1 cellular context compared by ENCODE assay signal in the genomic region with DNA sequence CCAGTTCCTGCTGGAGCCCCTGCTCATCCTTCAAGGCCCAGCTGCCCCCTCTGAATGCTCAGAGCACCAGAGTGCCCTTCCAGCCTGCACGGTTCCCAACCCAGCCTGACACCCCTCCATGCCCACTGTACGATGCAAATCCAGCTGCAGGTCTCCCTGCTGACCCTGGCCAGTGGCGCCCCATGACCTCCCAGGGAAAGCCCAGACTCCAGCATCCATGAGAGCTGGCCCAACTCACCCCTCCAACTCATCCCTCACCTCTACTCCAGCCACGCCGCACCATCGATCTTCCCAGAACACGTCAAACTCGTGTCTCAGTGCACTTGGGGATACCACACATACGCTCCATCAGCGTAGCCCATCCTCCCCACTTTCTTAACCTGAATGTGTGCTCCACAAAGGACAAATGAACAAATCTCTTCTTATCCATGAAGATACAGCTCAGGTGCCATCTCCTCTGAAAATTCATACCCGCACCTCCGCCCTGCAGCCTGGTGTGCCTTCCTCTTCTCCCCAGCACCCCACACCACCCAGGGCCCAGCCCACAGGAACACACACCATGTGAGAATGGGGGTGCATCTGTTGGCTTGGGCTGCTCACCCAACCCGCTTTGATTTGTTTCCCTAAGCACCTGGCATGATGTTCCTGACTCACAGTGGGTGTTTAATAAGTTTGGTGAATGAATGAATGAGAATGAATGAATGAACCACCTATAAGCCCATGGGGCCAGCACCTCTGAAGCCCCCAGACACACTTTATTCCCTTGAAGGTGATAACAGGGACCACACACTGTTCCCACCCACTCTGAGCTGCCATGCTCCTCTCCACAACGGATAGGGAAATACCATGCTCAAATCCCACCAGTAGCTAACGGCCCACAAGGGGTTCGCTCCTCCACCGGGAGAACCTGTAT.
TF ChIP-seq lines count a peak whose summit lies in the region.

No MANE protein-coding gene starts in this region.

TF ChIP-seq in GM23338, 12 proteins besides CTCF, POLR2A, EP300 and RAD21:
- TF ChIP-seq ZNF462 (CRISPR knock-in tag; IDR thresholded peaks at IDR 0.05) (no peak), POLR2AphosphoS5 (IDR thresholded peaks at IDR 0.05; ENCODE audit: low read depth) (no peak), CREB1 (CRISPR knock-in tag; IDR thresholded peaks at IDR 0.05; ENCODE audit: low read depth) (no peak), JUNB (IDR thresholded peaks at IDR 0.05; ENCODE audit: unreplicated experiment) (no peak), STAT1 (IDR thresholded peaks at IDR 0.05; ENCODE audit: unreplicated experiment) (no peak), EZH2phosphoT487 (IDR thresholded peaks at IDR 0.05; ENCODE audit: unreplicated experiment) (no peak), NANOG (IDR thresholded peaks at IDR 0.05; ENCODE audit: borderline replicate concordance) (no peak), REST (IDR thresholded peaks at IDR 0.05; ENCODE audit: unreplicated experiment) (no peak), ZNF331 (CRISPR knock-in tag; IDR thresholded peaks at IDR 0.05; ENCODE audit: low read depth) (no peak), ETS1 (IDR thresholded peaks at IDR 0.05) (no peak), EZH2 (IDR thresholded peaks at IDR 0.05; ENCODE audit: low read depth, unreplicated experiment) (no peak), ZNF114 (CRISPR knock-in tag; IDR thresholded peaks at IDR 0.05) (no peak)
